24 cellular contexts compared by ENCODE assay signal in genomic region chr6:73640179-73640750, GRCh38.
"Had no signal": no experiment of that assay in that cellular context is flagged by ENCODE, and none has a peak within 500 bp of the region (broad histone marks: within the 10 kb centered on the region; RNA-seq: fewer than 3 reads in every experiment).

No MANE protein-coding gene starts in this region.

- DNase-seq: activated CD4-positive, alpha-beta memory T cell treated with anti-CD3 and anti-CD28 coated beads for 36 hours; activated CD4-positive, alpha-beta T cell treated with anti-CD3 and anti-CD28 coated beads for 4 hours; activated effector memory CD4-positive, alpha-beta T cell treated with Interleukin-2 at 50 U/mL for 16 hours; activated naive CD4-positive, alpha-beta T cell treated with anti-CD3 and anti-CD28 coated beads, Interleukin-2, amount 10 ng/mL, durations not matched to agents 7 days and 5 days; activated T-cell treated with anti-CD3 and anti-CD28 coated beads, Interleukin-2, amount 50 U/mL, for 48 hours; effector CD8-positive, alpha-beta T cell; esophagus squamous epithelium; immature natural killer cell; left ventricle myocardium superior; mucosa of descending colon; naive thymus-derived CD4-positive, alpha-beta T cell; psoas muscle; right cardiac atrium; small intestine; stimulated activated CD4-positive, alpha-beta T cell treated with anti-CD3 and anti-CD28 coated beads, Interleukin-15, amount 100 ng/mL, for 24 hours; stimulated activated CD4-positive, alpha-beta T cell treated with anti-CD3 and anti-CD28 coated beads, Interleukin-4, amount 100 ng/mL, for 1 hour; testis; upper lobe of right lung had no signal

- H3K9ac ChIP-seq: neural progenitor cell had no signal

- FAIRE-seq: small intestine had no signal

- H3K27me3 ChIP-seq: ascending aorta, cardiac muscle cell, esophagus squamous epithelium, neural progenitor cell, testis, upper lobe of right lung had no signal

- H3K4me2 ChIP-seq: neural progenitor cell had no signal

- H3K9me3 Mint-ChIP-seq: activated CD4-positive, alpha-beta memory T cell treated with anti-CD3 and anti-CD28 coated beads for 36 hours; activated naive CD4-positive, alpha-beta T cell treated with anti-CD3 and anti-CD28 coated beads, Interleukin-2, amount 10 ng/mL, durations not matched to agents 7 days and 5 days; dendritic cell treated with granulocyte-macrophage colony-stimulating factor and Interleukin-4, amounts not matched to agents 40 ng/mL and 50 ng/mL, for 4 days; immature natural killer cell; memory B cell; naive thymus-derived CD4-positive, alpha-beta T cell; neural progenitor cell; WTC11 had no signal

- H3K9me3 ChIP-seq: ascending aorta, esophagus squamous epithelium, mucosa of descending colon, psoas muscle, testis, upper lobe of right lung had no signal

- H3K27ac ChIP-seq: ascending aorta, cardiac muscle cell, esophagus squamous epithelium, neural progenitor cell, psoas muscle, testis, upper lobe of right lung had no signal

- ATAC-seq: left ventricle myocardium superior; mucosa of descending colon; naive thymus-derived CD4-positive, alpha-beta T cell; psoas muscle; right cardiac atrium; upper lobe of right lung; WTC11 had no signal

- H3K27me3 Mint-ChIP-seq: activated CD4-positive, alpha-beta memory T cell treated with anti-CD3 and anti-CD28 coated beads for 36 hours; activated naive CD4-positive, alpha-beta T cell treated with anti-CD3 and anti-CD28 coated beads, Interleukin-2, amount 10 ng/mL, durations not matched to agents 7 days and 5 days; dendritic cell treated with granulocyte-macrophage colony-stimulating factor and Interleukin-4, amounts not matched to agents 40 ng/mL and 50 ng/mL, for 4 days; memory B cell; naive thymus-derived CD4-positive, alpha-beta T cell had no signal

- H3K36me3 ChIP-seq: cardiac muscle cell, neural progenitor cell had no signal

- H3K4me1 ChIP-seq: psoas muscle, testis, upper lobe of right lung had no signal

- H3K4me3 ChIP-seq: ascending aorta, cardiac muscle cell, esophagus squamous epithelium, mucosa of descending colon, neural progenitor cell, psoas muscle, testis, upper lobe of right lung had no signal

- H3K27ac Mint-ChIP-seq: activated CD4-positive, alpha-beta memory T cell treated with anti-CD3 and anti-CD28 coated beads for 36 hours; activated naive CD4-positive, alpha-beta T cell treated with anti-CD3 and anti-CD28 coated beads, Interleukin-2, amount 10 ng/mL, durations not matched to agents 7 days and 5 days; dendritic cell treated with granulocyte-macrophage colony-stimulating factor and Interleukin-4, amounts not matched to agents 40 ng/mL and 50 ng/mL, for 4 days; immature natural killer cell; memory B cell; neural progenitor cell; WTC11 had no signal

- H2AFZ ChIP-seq: neural progenitor cell had no signal

- H3K4me3 Mint-ChIP-seq: activated CD4-positive, alpha-beta memory T cell treated with anti-CD3 and anti-CD28 coated beads for 36 hours; activated naive CD4-positive, alpha-beta T cell treated with anti-CD3 and anti-CD28 coated beads, Interleukin-2, amount 10 ng/mL, durations not matched to agents 7 days and 5 days; dendritic cell treated with granulocyte-macrophage colony-stimulating factor and Interleukin-4, amounts not matched to agents 40 ng/mL and 50 ng/mL, for 4 days; immature natural killer cell; memory B cell; naive thymus-derived CD4-positive, alpha-beta T cell; neural progenitor cell; WTC11 had no signal
